1 cellular context compared by ENCODE assay signal in genomic region chr16:52577130-52577706, GRCh38.
A peak's percentile ranks its signal among the peaks of the same experiment; 100 is the strongest.
TF ChIP-seq lines count a peak whose summit lies in the region.

No MANE protein-coding gene starts in this region.

TF ChIP-seq in HepG2, 621 proteins besides CTCF, POLR2A, EP300 and RAD21 (continued from another document and continues in another):
- no peak for TF ChIP-seq ZHX2 (IDR thresholded peaks at IDR 0.05; ENCODE audit: low read depth)
- TF ChIP-seq ZHX2 (CRISPR knock-in tag; IDR thresholded peaks at IDR 0.05; ENCODE audit: borderline replicate concordance): no peak
- no peak for TF ChIP-seq ZNF326 (CRISPR knock-in tag; IDR thresholded peaks at IDR 0.05; ENCODE audit: borderline replicate concordance)
- no peak for TF ChIP-seq ZNF484 (CRISPR knock-in tag; IDR thresholded peaks at IDR 0.05; ENCODE audit: borderline replicate concordance, low read depth)
- TF ChIP-seq ZFX (CRISPR knock-in tag; IDR thresholded peaks at IDR 0.05; ENCODE audit: low read depth): no peak
- TF ChIP-seq, protein P1, sequence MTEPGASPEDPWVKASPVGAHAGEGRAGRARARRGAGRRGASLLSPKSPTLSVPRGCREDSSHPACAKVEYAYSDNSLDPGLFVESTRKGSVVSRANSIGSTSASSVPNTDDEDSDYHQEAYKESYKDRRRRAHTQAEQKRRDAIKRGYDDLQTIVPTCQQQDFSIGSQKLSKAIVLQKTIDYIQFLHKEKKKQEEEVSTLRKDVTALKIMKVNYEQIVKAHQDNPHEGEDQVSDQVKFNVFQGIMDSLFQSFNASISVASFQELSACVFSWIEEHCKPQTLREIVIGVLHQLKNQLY (CRISPR knock-in tag; IDR thresholded peaks at IDR 0.05): no peak
- TF ChIP-seq MED13 (CRISPR knock-in tag; IDR thresholded peaks at IDR 0.05): no peak
- TF ChIP-seq, protein P2, sequence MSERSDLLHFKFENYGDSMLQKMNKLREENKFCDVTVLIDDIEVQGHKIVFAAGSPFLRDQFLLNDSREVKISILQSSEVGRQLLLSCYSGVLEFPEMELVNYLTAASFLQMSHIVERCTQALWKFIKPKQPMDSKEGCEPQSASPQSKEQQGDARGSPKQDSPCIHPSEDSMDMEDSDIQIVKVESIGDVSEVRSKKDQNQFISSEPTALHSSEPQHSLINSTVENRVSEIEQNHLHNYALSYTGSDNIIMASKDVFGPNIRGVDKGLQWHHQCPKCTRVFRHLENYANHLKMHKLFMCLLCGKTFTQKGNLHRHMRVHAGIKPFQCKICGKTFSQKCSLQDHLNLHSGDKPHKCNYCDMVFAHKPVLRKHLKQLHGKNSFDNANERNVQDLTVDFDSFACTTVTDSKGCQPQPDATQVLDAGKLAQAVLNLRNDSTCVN (CRISPR knock-in tag; IDR thresholded peaks at IDR 0.05; ENCODE audit: borderline replicate concordance): no peak
- no peak for TF ChIP-seq JUND (CRISPR knock-in tag; IDR thresholded peaks at IDR 0.05)
- no peak for TF ChIP-seq ZNF276 (CRISPR knock-in tag; IDR thresholded peaks at IDR 0.05; ENCODE audit: low read depth)
- TF ChIP-seq, protein P3, sequence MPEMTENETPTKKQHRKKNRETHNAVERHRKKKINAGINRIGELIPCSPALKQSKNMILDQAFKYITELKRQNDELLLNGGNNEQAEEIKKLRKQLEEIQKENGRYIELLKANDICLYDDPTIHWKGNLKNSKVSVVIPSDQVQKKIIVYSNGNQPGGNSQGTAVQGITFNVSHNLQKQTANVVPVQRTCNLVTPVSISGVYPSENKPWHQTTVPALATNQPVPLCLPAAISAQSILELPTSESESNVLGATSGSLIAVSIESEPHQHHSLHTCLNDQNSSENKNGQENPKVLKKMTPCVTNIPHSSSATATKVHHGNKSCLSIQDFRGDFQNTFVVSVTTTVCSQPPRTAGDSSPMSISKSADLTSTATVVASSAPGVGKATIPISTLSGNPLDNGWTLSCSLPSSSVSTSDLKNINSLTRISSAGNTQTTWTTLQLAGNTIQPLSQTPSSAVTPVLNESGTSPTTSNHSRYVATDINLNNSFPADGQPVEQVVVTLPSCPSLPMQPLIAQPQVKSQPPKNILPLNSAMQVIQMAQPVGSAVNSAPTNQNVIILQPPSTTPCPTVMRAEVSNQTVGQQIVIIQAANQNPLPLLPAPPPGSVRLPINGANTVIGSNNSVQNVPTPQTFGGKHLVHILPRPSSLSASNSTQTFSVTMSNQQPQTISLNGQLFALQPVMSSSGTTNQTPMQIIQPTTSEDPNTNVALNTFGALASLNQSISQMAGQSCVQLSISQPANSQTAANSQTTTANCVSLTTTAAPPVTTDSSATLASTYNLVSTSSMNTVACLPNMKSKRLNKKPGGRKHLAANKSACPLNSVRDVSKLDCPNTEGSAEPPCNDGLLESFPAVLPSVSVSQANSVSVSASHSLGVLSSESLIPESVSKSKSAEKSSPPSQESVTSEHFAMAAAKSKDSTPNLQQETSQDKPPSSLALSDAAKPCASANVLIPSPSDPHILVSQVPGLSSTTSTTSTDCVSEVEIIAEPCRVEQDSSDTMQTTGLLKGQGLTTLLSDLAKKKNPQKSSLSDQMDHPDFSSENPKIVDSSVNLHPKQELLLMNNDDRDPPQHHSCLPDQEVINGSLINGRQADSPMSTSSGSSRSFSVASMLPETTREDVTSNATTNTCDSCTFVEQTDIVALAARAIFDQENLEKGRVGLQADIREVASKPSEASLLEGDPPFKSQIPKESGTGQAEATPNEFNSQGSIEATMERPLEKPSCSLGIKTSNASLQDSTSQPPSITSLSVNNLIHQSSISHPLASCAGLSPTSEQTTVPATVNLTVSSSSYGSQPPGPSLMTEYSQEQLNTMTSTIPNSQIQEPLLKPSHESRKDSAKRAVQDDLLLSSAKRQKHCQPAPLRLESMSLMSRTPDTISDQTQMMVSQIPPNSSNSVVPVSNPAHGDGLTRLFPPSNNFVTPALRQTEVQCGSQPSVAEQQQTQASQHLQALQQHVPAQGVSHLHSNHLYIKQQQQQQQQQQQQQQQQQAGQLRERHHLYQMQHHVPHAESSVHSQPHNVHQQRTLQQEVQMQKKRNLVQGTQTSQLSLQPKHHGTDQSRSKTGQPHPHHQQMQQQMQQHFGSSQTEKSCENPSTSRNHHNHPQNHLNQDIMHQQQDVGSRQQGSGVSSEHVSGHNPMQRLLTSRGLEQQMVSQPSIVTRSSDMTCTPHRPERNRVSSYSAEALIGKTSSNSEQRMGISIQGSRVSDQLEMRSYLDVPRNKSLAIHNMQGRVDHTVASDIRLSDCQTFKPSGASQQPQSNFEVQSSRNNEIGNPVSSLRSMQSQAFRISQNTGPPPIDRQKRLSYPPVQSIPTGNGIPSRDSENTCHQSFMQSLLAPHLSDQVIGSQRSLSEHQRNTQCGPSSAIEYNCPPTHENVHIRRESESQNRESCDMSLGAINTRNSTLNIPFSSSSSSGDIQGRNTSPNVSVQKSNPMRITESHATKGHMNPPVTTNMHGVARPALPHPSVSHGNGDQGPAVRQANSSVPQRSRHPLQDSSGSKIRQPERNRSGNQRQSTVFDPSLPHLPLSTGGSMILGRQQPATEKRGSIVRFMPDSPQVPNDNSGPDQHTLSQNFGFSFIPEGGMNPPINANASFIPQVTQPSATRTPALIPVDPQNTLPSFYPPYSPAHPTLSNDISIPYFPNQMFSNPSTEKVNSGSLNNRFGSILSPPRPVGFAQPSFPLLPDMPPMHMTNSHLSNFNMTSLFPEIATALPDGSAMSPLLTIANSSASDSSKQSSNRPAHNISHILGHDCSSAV (CRISPR knock-in tag; IDR thresholded peaks at IDR 0.05; ENCODE audit: borderline replicate concordance): no peak
- TF ChIP-seq BCLAF1 (IDR thresholded peaks at IDR 0.05): no peak
- TF ChIP-seq, protein P4, sequence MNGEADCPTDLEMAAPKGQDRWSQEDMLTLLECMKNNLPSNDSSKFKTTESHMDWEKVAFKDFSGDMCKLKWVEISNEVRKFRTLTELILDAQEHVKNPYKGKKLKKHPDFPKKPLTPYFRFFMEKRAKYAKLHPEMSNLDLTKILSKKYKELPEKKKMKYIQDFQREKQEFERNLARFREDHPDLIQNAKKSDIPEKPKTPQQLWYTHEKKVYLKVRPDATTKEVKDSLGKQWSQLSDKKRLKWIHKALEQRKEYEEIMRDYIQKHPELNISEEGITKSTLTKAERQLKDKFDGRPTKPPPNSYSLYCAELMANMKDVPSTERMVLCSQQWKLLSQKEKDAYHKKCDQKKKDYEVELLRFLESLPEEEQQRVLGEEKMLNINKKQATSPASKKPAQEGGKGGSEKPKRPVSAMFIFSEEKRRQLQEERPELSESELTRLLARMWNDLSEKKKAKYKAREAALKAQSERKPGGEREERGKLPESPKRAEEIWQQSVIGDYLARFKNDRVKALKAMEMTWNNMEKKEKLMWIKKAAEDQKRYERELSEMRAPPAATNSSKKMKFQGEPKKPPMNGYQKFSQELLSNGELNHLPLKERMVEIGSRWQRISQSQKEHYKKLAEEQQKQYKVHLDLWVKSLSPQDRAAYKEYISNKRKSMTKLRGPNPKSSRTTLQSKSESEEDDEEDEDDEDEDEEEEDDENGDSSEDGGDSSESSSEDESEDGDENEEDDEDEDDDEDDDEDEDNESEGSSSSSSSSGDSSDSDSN (CRISPR knock-in tag; IDR thresholded peaks at IDR 0.05): no peak
- TF ChIP-seq USF2 (IDR thresholded peaks at IDR 0.05; ENCODE audit: low read depth, low read length): no peak
- TF ChIP-seq USF2 (CRISPR knock-in tag; IDR thresholded peaks at IDR 0.05; ENCODE audit: borderline replicate concordance): no peak
- TF ChIP-seq, protein P5, sequence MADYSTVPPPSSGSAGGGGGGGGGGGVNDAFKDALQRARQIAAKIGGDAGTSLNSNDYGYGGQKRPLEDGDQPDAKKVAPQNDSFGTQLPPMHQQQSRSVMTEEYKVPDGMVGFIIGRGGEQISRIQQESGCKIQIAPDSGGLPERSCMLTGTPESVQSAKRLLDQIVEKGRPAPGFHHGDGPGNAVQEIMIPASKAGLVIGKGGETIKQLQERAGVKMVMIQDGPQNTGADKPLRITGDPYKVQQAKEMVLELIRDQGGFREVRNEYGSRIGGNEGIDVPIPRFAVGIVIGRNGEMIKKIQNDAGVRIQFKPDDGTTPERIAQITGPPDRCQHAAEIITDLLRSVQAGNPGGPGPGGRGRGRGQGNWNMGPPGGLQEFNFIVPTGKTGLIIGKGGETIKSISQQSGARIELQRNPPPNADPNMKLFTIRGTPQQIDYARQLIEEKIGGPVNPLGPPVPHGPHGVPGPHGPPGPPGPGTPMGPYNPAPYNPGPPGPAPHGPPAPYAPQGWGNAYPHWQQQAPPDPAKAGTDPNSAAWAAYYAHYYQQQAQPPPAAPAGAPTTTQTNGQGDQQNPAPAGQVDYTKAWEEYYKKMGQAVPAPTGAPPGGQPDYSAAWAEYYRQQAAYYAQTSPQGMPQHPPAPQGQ (CRISPR knock-in tag; IDR thresholded peaks at IDR 0.05; ENCODE audit: borderline replicate concordance): no peak
- peak; percentile 80 for TF ChIP-seq CEBPG (CRISPR knock-in tag; IDR thresholded peaks at IDR 0.05)
- TF ChIP-seq KLF11 (CRISPR knock-in tag; IDR thresholded peaks at IDR 0.05): no peak
- TF ChIP-seq ZNF672 (CRISPR knock-in tag; IDR thresholded peaks at IDR 0.05): no peak
- TF ChIP-seq ZNF225 (CRISPR knock-in tag; IDR thresholded peaks at IDR 0.05): no peak
- TF ChIP-seq XBP1 (CRISPR knock-in tag; IDR thresholded peaks at IDR 0.05): no peak
- no peak for TF ChIP-seq ZNF749 (CRISPR knock-in tag; IDR thresholded peaks at IDR 0.05; ENCODE audit: borderline replicate concordance)
